Comparison of ENCODE assay signal across 12 cellular contexts in genomic region chr2:151730242-151730975, GRCh38. TPM values are rescaled to one million over a fixed set of nuclear protein-coding genes. Genes with fewer than 3 reads are reported as not detected.
A peak's percentile ranks its signal among the peaks of the same experiment; 100 is the strongest.
DNase-seq lines count a peak whose midpoint lies in the region; ATAC-seq and TF ChIP-seq lines count a peak whose summit lies in the region.
"Had no signal": no experiment of that assay in that cellular context is flagged by ENCODE, and none has a peak within 500 bp of the region (broad histone marks: within the 10 kb centered on the region; RNA-seq: fewer than 3 reads in every experiment).

No MANE protein-coding gene starts in this region.

- H3K4me1 Mint-ChIP-seq in stimulated activated naive B cell treated with anti-CD40 and anti-IgM and Interleukin-4, amounts not matched to agents 10 μg/mL and 1 μg/mL and 100 μg/mL, for 72 hours = peaks cover 20 to 33% of the 10 kb centered on the region in 2 donors
- H3K4me1 Mint-ChIP-seq in endodermal cell = peaks cover 54% of the 10 kb centered on the region
- H3K4me1 Mint-ChIP-seq: activated CD4-positive, alpha-beta T cell treated with anti-CD3 and anti-CD28 coated beads, Interleukin-2, amount 10 ng/mL, durations not matched to agents 7 days and 5 days had no signal

- H3K4me1 ChIP-seq in endodermal cell (ENCODE audit: control insufficient read depth, insufficient read depth, low read length) = no peaks in the 10 kb centered on the region

- H3K27ac ChIP-seq in brain microvascular endothelial cell (no peak overlapping the region), endodermal cell (ENCODE audit: low read depth, low read length) (no peak overlapping the region)
- H3K27ac ChIP-seq: cardiac muscle cell, thoracic aorta had no signal

- no peaks in the 10 kb centered on the region for H3K9me3 ChIP-seq in endodermal cell (ENCODE audit: control insufficient read depth, low read length)
- H3K9me3 ChIP-seq: thoracic aorta had no signal

- no peaks in the 10 kb centered on the region for H3K36me3 ChIP-seq in brain microvascular endothelial cell (replicated peaks)
- H3K36me3 ChIP-seq in endodermal cell (ENCODE audit: control insufficient read depth, insufficient read depth, low read length) = no peaks in the 10 kb centered on the region
- H3K36me3 ChIP-seq: cardiac muscle cell, thoracic aorta had no signal

- H3K36me3 Mint-ChIP-seq in stimulated activated naive B cell treated with anti-CD40 and anti-IgM and Interleukin-4, amounts not matched to agents 10 μg/mL and 1 μg/mL and 100 μg/mL, for 72 hours = no peaks in the 10 kb centered on the region
- H3K36me3 Mint-ChIP-seq in endodermal cell (ENCODE audit: low read depth) = no peaks in the 10 kb centered on the region
- H3K36me3 Mint-ChIP-seq: immature natural killer cell had no signal

- ATAC-seq in HG03039 (IDR thresholded peaks at IDR 0.05; ENCODE audit: unreplicated experiment) = peak; percentile 70
- peak; percentile 73 to 82 for ATAC-seq in stimulated activated naive B cell treated with anti-CD40 and anti-IgM and Interleukin-4, amounts not matched to agents 10 μg/mL and 1 μg/mL and 100 μg/mL, for 72 hours (replicated peaks)

- no peak overlapping the region for H3K9ac ChIP-seq in endodermal cell (ENCODE audit: extremely low read depth, low read length, poor library complexity, severe bottlenecking)

- WGBS in endodermal cell (ENCODE audit: insufficient coverage in 1 of 2, insufficient read length in 1 of 2), 2 experiments = 45 to 57% methylated on average over 4 to 5 of the region's 5 CpGs

- H3K4me3 Mint-ChIP-seq in stimulated activated naive B cell treated with anti-CD40 and anti-IgM and Interleukin-4, amounts not matched to agents 10 μg/mL and 1 μg/mL and 100 μg/mL, for 72 hours = peak overlapping the region in 1 of 2 donors; percentile 14
- H3K4me3 Mint-ChIP-seq in endodermal cell = no peak overlapping the region
- H3K4me3 Mint-ChIP-seq: activated CD4-positive, alpha-beta T cell treated with anti-CD3 and anti-CD28 coated beads, Interleukin-2, amount 10 ng/mL, durations not matched to agents 7 days and 5 days; immature natural killer cell had no signal

- H3K27ac Mint-ChIP-seq in stimulated activated naive B cell treated with anti-CD40 and anti-IgM and Interleukin-4, amounts not matched to agents 10 μg/mL and 1 μg/mL and 100 μg/mL, for 72 hours = peak overlapping the region; percentile 70
- no peak overlapping the region for H3K27ac Mint-ChIP-seq in endodermal cell
- H3K27ac Mint-ChIP-seq: activated CD4-positive, alpha-beta T cell treated with anti-CD3 and anti-CD28 coated beads, Interleukin-2, amount 10 ng/mL, durations not matched to agents 7 days and 5 days had no signal

- H3K27me3 ChIP-seq in brain microvascular endothelial cell (replicated peaks) (no peaks in the 10 kb centered on the region), endodermal cell (ENCODE audit: control insufficient read depth, insufficient read depth, low read length, poor library complexity, severe bottlenecking) (no peaks in the 10 kb centered on the region)
- H3K27me3 ChIP-seq: cardiac muscle cell had no signal

- H3K9me3 Mint-ChIP-seq in stimulated activated naive B cell treated with anti-CD40 and anti-IgM and Interleukin-4, amounts not matched to agents 10 μg/mL and 1 μg/mL and 100 μg/mL, for 72 hours = peaks cover 0 to 1% of the 10 kb centered on the region in 2 donors
- H3K9me3 Mint-ChIP-seq in endodermal cell = no peaks in the 10 kb centered on the region
- H3K9me3 Mint-ChIP-seq: activated CD4-positive, alpha-beta T cell treated with anti-CD3 and anti-CD28 coated beads, Interleukin-2, amount 10 ng/mL, durations not matched to agents 7 days and 5 days; immature natural killer cell had no signal

- DNase-seq in NCI-H2171 treated with DMSO at 0.1 percent for 48 hours (lab: John Stamatoyannopoulos, UW) (peak; percentile 25), NCI-H2171 (lab: John Stamatoyannopoulos, UW) (no peak), brain microvascular endothelial cell (peak; percentile 20), endodermal cell (no peak), UCSD-AML1 (lab: John Stamatoyannopoulos, UW; ENCODE audit: unreplicated experiment) (no peak), NCI-H128 (lab: John Stamatoyannopoulos, UW; ENCODE audit: unreplicated experiment) (no peak)
- DNase-seq in stimulated activated naive B cell treated with anti-CD40 and anti-IgM and Interleukin-4, amounts not matched to agents 10 μg/mL and 1 μg/mL and 100 μg/mL, for 72 hours = peak; percentile 4
- DNase-seq: activated CD4-positive, alpha-beta T cell treated with anti-CD3 and anti-CD28 coated beads, Interleukin-2, amount 10 ng/mL, durations not matched to agents 7 days and 5 days; immature natural killer cell had no signal

- H3K4me3 ChIP-seq in brain microvascular endothelial cell (ENCODE audit: low read depth, low read length) (no peak overlapping the region), endodermal cell (ENCODE audit: low read length) (no peak overlapping the region)
- H3K4me3 ChIP-seq: cardiac muscle cell, thoracic aorta had no signal

- TF ChIP-seq CTCF in brain microvascular endothelial cell (IDR thresholded peaks at IDR 0.05; ENCODE audit: low read depth, low read length, missing control alignments) (no peak), endodermal cell (conservative IDR thresholded peaks at IDR 0.05) (no peak)

- H3K27me3 Mint-ChIP-seq in stimulated activated naive B cell treated with anti-CD40 and anti-IgM and Interleukin-4, amounts not matched to agents 10 μg/mL and 1 μg/mL and 100 μg/mL, for 72 hours = no peaks in the 10 kb centered on the region
- no peaks in the 10 kb centered on the region for H3K27me3 Mint-ChIP-seq in endodermal cell (ENCODE audit: insufficient read depth)

- in situ Hi-C loops in brain microvascular endothelial cell (cut with HindIII; ENCODE audit: low pct_ligation_motif_present, low sequenced_read_pairs) = no loop called here

RNA-seq across cellular contexts. Expression of gene NEB, which starts 3.9 kb away (rescaled TPM):
- total RNA-seq in endodermal cell = 1 to 10 TPM; 4.4 to 5.4 TPM
- polyA plus RNA-seq in endodermal cell (2013, experiment 1 of 2) = 0.18 TPM
- 0.21 TPM for polyA plus RNA-seq in endodermal cell (2013, experiment 2 of 2)

Comparison
In these comparisons a context has a peak if more than half of its experiments do, and no peak if none do; other contexts are left out.
1. DNase-seq: peak in NCI-H2171 treated with DMSO at 0.1 percent for 48 hours (single experiment), brain microvascular endothelial cell (single experiment) and stimulated activated naive B cell treated with anti-CD40 and anti-IgM and Interleukin-4, amounts not matched to agents 10 μg/mL and 1 μg/mL and 100 μg/mL, for 72 hours (single experiment); none in NCI-H2171 (single experiment), endodermal cell (single experiment), UCSD-AML1 (single experiment) and NCI-H128 (single experiment).